In the genomic region with DNA sequence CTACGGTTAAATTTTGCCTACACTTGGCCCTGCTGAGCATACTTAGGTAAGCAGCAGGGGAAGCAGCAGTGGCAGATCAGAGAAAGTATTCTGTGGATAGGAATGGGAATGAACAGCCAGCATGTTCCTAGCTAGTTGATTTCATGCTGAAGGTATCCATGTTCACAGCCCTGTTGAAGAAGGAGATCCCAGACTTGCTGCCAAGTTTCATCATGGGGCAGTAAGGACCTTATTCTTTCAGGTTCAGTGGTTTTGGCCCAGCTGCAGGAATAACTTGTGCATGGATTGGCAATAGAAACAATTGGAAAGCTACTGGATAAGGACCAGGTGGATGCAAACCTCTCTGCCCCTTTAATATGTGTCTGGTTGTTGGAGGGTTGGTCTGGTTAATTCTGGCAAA, we compare ENCODE assay signal across 1 cellular context.
TF ChIP-seq lines count a peak whose summit lies in the region.

No MANE protein-coding gene starts in this region.

TF ChIP-seq in GM23338, 12 proteins besides CTCF, POLR2A, EP300 and RAD21 (continued from another document):
- TF ChIP-seq, protein P1, sequence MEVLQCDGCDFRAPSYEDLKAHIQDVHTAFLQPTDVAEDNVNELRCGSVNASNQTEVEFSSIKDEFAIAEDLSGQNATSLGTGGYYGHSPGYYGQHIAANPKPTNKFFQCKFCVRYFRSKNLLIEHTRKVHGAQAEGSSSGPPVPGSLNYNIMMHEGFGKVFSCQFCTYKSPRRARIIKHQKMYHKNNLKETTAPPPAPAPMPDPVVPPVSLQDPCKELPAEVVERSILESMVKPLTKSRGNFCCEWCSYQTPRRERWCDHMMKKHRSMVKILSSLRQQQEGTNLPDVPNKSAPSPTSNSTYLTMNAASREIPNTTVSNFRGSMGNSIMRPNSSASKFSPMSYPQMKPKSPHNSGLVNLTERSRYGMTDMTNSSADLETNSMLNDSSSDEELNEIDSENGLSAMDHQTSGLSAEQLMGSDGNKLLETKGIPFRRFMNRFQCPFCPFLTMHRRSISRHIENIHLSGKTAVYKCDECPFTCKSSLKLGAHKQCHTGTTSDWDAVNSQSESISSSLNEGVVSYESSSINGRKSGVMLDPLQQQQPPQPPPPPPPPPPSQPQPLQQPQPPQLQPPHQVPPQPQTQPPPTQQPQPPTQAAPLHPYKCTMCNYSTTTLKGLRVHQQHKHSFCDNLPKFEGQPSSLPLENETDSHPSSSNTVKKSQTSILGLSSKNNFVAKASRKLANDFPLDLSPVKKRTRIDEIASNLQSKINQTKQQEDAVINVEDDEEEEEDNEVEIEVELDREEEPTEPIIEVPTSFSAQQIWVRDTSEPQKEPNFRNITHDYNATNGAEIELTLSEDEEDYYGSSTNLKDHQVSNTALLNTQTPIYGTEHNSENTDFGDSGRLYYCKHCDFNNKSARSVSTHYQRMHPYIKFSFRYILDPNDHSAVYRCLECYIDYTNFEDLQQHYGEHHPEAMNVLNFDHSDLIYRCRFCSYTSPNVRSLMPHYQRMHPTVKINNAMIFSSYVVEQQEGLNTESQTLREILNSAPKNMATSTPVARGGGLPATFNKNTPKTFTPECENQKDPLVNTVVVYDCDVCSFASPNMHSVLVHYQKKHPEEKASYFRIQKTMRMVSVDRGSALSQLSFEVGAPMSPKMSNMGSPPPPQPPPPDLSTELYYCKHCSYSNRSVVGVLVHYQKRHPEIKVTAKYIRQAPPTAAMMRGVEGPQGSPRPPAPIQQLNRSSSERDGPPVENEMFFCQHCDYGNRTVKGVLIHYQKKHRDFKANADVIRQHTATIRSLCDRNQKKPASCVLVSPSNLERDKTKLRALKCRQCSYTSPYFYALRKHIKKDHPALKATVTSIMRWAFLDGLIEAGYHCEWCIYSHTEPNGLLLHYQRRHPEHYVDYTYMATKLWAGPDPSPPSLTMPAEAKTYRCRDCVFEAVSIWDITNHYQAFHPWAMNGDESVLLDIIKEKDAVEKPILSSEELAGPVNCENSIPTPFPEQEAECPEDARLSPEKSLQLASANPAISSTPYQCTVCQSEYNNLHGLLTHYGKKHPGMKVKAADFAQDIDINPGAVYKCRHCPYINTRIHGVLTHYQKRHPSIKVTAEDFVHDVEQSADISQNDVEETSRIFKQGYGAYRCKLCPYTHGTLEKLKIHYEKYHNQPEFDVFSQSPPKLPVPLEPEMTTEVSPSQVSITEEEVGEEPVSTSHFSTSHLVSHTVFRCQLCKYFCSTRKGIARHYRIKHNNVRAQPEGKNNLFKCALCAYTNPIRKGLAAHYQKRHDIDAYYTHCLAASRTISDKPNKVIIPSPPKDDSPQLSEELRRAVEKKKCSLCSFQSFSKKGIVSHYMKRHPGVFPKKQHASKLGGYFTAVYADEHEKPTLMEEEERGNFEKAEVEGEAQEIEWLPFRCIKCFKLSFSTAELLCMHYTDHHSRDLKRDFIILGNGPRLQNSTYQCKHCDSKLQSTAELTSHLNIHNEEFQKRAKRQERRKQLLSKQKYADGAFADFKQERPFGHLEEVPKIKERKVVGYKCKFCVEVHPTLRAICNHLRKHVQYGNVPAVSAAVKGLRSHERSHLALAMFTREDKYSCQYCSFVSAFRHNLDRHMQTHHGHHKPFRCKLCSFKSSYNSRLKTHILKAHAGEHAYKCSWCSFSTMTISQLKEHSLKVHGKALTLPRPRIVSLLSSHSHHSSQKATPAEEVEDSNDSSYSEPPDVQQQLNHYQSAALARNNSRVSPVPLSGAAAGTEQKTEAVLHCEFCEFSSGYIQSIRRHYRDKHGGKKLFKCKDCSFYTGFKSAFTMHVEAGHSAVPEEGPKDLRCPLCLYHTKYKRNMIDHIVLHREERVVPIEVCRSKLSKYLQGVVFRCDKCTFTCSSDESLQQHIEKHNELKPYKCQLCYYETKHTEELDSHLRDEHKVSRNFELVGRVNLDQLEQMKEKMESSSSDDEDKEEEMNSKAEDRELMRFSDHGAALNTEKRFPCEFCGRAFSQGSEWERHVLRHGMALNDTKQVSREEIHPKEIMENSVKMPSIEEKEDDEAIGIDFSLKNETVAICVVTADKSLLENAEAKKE (CRISPR knock-in tag; IDR thresholded peaks at IDR 0.05), result no peak
- TF ChIP-seq ZNF114 (CRISPR knock-in tag; IDR thresholded peaks at IDR 0.05) (no peak), STAT1 (IDR thresholded peaks at IDR 0.05; ENCODE audit: unreplicated experiment) (no peak), ZNF331 (CRISPR knock-in tag; IDR thresholded peaks at IDR 0.05; ENCODE audit: low read depth) (no peak), EZH2phosphoT487 (IDR thresholded peaks at IDR 0.05; ENCODE audit: unreplicated experiment) (no peak), JUNB (IDR thresholded peaks at IDR 0.05; ENCODE audit: unreplicated experiment) (no peak)
- TF ChIP-seq, protein P2, sequence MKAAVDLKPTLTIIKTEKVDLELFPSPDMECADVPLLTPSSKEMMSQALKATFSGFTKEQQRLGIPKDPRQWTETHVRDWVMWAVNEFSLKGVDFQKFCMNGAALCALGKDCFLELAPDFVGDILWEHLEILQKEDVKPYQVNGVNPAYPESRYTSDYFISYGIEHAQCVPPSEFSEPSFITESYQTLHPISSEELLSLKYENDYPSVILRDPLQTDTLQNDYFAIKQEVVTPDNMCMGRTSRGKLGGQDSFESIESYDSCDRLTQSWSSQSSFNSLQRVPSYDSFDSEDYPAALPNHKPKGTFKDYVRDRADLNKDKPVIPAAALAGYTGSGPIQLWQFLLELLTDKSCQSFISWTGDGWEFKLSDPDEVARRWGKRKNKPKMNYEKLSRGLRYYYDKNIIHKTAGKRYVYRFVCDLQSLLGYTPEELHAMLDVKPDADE (IDR thresholded peaks at IDR 0.05), result no peak
